33 cellular contexts compared by ENCODE assay signal in the genomic region with DNA sequence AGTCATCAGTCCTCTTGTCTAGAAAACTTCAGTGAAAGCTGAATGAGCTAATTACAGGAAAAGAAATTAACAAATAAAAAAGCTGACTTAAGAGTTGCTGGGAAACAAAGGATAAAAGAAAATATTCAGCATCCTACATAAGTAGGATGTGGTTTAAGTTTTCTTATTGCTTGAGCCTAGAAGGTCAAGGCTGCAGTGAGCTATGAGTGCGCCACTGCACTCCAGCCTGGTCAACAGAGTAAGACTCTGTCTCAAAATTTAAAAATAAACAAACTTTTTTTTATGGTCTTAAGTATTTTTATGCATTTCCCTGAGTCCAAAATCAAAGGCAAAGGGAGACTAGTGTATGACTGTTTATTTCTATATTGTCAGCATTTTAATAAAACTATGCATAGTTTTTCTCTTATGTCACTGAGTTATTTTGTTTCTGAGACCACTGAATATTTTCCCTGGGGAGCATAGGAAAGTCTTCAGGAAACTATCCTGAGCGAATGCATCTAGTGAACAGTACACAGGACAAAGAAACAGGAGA. TPM values are rescaled to one million over a fixed set of nuclear protein-coding genes. Genes with fewer than 3 reads are reported as not detected.
"Had no signal": no experiment of that assay in that cellular context is flagged by ENCODE, and none has a peak within 500 bp of the region (broad histone marks: within the 10 kb centered on the region; RNA-seq: fewer than 3 reads in every experiment).

No MANE protein-coding gene starts in this region.

- H3K36me3 Mint-ChIP-seq: mesothelial cell of epicardium, naive B cell had no signal

- H3K9me3 Mint-ChIP-seq: activated naive CD4-positive, alpha-beta T cell treated with anti-CD3 and anti-CD28 coated beads, Interleukin-2, amount 50 U/mL, for 72 hours; mesothelial cell of epicardium; naive B cell had no signal

- H3K27me3 ChIP-seq: colonic mucosa, gastrocnemius medialis, pancreas, vagina had no signal

- H3K27ac Mint-ChIP-seq: activated naive CD4-positive, alpha-beta T cell treated with anti-CD3 and anti-CD28 coated beads, Interleukin-2, amount 50 U/mL, for 72 hours; activated T-cell treated with anti-CD3 and anti-CD28 coated beads, Interleukin-2, amount 50 U/mL, for 72 hours; mesothelial cell of epicardium; naive B cell; nephron progenitor cell; stimulated activated naive CD8-positive, alpha-beta T cell treated with anti-CD3 and anti-CD28 coated beads, Interleukin-15, Interleukin-2, amounts not matched to agents 100 ng/mL and 50 ng/mL, for 24 hours; T-helper 2 cell treated with Interferon-gamma antibody and Interleukin-4, amounts not matched to agents 5 μg/mL and 100 μg/mL, for 36 hours had no signal

- H3K27me3 Mint-ChIP-seq: naive B cell; stimulated activated naive CD8-positive, alpha-beta T cell treated with anti-CD3 and anti-CD28 coated beads, Interleukin-15, Interleukin-2, amounts not matched to agents 100 ng/mL and 50 ng/mL, for 24 hours had no signal

- H3K4me1 ChIP-seq: colonic mucosa, pancreas, prostate gland, vagina had no signal

- DNase-seq: activated CD4-positive, alpha-beta T cell treated with anti-CD3 and anti-CD28 coated beads for 4 hours; activated CD4-positive, alpha-beta T cell treated with anti-CD3 and anti-CD28 coated beads, Interleukin-2, amount 50 U/mL, for 4 hours; activated CD4-positive, CD25-positive, alpha-beta regulatory T cell; activated naive CD4-positive, alpha-beta T cell; activated T-cell treated with anti-CD3 and anti-CD28 coated beads for 4 hours; activated T-cell treated with anti-CD3 and anti-CD28 coated beads, Interleukin-2, amount 50 U/mL, for 72 hours; colonic mucosa; effector CD8-positive, alpha-beta T cell; erythroblast; gastrocnemius medialis; glutamatergic neuron; left cardiac atrium; left ventricle myocardium superior; naive B cell; nephron progenitor cell; nucleus accumbens; pancreas; retina; stimulated activated CD4-positive, alpha-beta T cell treated with anti-CD3 and anti-CD28 coated beads, Interleukin-12 subunit alpha, Interleukin-12 subunit beta, amount 100 ng/mL, for 4 hours; stimulated activated CD4-positive, alpha-beta T cell treated with anti-CD3 and anti-CD28 coated beads, Interleukin-4, amount 100 ng/mL, for 1 hour; trophoblast cell had no signal

- H3K4me3 Mint-ChIP-seq: activated T-cell treated with anti-CD3 and anti-CD28 coated beads, Interleukin-2, amount 50 U/mL, for 72 hours; mesothelial cell of epicardium; naive B cell; nephron progenitor cell; stimulated activated naive CD8-positive, alpha-beta T cell treated with anti-CD3 and anti-CD28 coated beads, Interleukin-15, Interleukin-2, amounts not matched to agents 100 ng/mL and 50 ng/mL, for 24 hours; T-helper 2 cell treated with Interferon-gamma antibody and Interleukin-4, amounts not matched to agents 5 μg/mL and 100 μg/mL, for 36 hours had no signal

- H3K27ac ChIP-seq: colonic mucosa, gastrocnemius medialis, pancreas, prostate gland, skin epidermis, thoracic aorta, vagina had no signal

- ATAC-seq: activated naive CD4-positive, alpha-beta T cell treated with anti-CD3 and anti-CD28 coated beads, Interleukin-2, amount 50 U/mL, for 72 hours; activated T-cell treated with anti-CD3 and anti-CD28 coated beads, Interleukin-2, amount 50 U/mL, for 72 hours; gastrocnemius medialis; left cardiac atrium; left ventricle myocardium superior; pancreas; sciatic nerve had no signal

- H3K9me3 ChIP-seq: colonic mucosa, gastrocnemius medialis, pancreas, prostate gland, thoracic aorta, vagina had no signal

- H3K36me3 ChIP-seq: colonic mucosa, gastrocnemius medialis, pancreas, prostate gland, thoracic aorta, vagina had no signal

- H3K4me3 ChIP-seq: colonic mucosa, gastrocnemius medialis, pancreas, prostate gland, skin epidermis, thoracic aorta, vagina had no signal

RNA-seq across cellular contexts. Expression of gene LRRN3, which starts 40.0 kb away (rescaled TPM):
- total RNA-seq: bronchial epithelial cell, lung microvascular endothelial cell had no signal
- polyA plus RNA-seq: keratinocyte had no signal
